23 cellular contexts compared by ENCODE assay signal in genomic region chr5:152686931-152687330, GRCh38.
"Had no signal": no experiment of that assay in that cellular context is flagged by ENCODE, and none has a peak within 500 bp of the region (broad histone marks: within the 10 kb centered on the region; RNA-seq: fewer than 3 reads in every experiment).

No MANE protein-coding gene starts in this region.

- H3K4me1 ChIP-seq: transverse colon, uterus had no signal

- H3K27ac ChIP-seq: esophagus muscularis mucosa, skin epidermis, suprapubic skin, transverse colon, uterus had no signal

- ATAC-seq: activated CD4-positive, CD25-positive, alpha-beta regulatory T cell treated with anti-CD3 and anti-CD28 coated beads, Interleukin-2, amount 50 U/mL, for 24 hours; activated CD8-positive, alpha-beta T cell treated with anti-CD3 and anti-CD28 coated beads, Interleukin-2, amount 10 ng/mL, durations not matched to agents 7 days and 5 days; stimulated activated naive CD8-positive, alpha-beta T cell treated with anti-CD3 and anti-CD28 coated beads, Interleukin-15, amount 100 ng/mL, for 72 hours had no signal

- DNase-seq: activated CD4-positive, alpha-beta T cell treated with anti-CD3 and anti-CD28 coated beads, Interleukin-2, amount 10 ng/mL, durations not matched to agents 7 days and 5 days; activated CD8-positive, alpha-beta T cell treated with anti-CD3 and anti-CD28 coated beads, Interleukin-2, amount 10 ng/mL, durations not matched to agents 7 days and 5 days; activated naive CD4-positive, alpha-beta T cell treated with anti-CD3 and anti-CD28 coated beads, Interleukin-2, amount 10 ng/mL, durations not matched to agents 7 days and 5 days; activated T-cell treated with anti-CD3 and anti-CD28 coated beads, Interleukin-2, amount 50 U/mL, for 24 hours; aorta; effector CD4-positive, alpha-beta T cell; islet precursor cell; midbrain; nucleus accumbens; posterior cingulate gyrus; retina; stimulated activated CD4-positive, alpha-beta T cell treated with anti-CD3 and anti-CD28 coated beads, Interleukin-15, amount 100 ng/mL, for 24 hours; stimulated activated CD4-positive, alpha-beta T cell treated with anti-CD3 and anti-CD28 coated beads, Interleukin-2, amount 100 ng/mL, for 48 hours; stimulated activated naive CD8-positive, alpha-beta T cell treated with anti-CD3 and anti-CD28 coated beads, Interleukin-15, amount 100 ng/mL, for 72 hours; T-helper 1 cell; T-helper 9 cell; transverse colon; uterus had no signal

- H3K4me3 ChIP-seq: esophagus muscularis mucosa, lung, skin epidermis, suprapubic skin, transverse colon, uterus had no signal

- H3K27me3 ChIP-seq: esophagus muscularis mucosa, suprapubic skin, transverse colon, uterus had no signal

- H3K9me3 ChIP-seq: esophagus muscularis mucosa, suprapubic skin, transverse colon, uterus had no signal

- H3K36me3 ChIP-seq: esophagus muscularis mucosa, suprapubic skin, transverse colon, uterus had no signal
